15 cellular contexts compared by ENCODE assay signal in genomic region chr1:39003464-39003752, GRCh38. TPM values are rescaled to one million over a fixed set of nuclear protein-coding genes. Genes with fewer than 3 reads are reported as not detected.
DNase-seq lines count a peak whose midpoint lies in the region; ATAC-seq and TF ChIP-seq lines count a peak whose summit lies in the region.
"Had no signal": no experiment of that assay in that cellular context is flagged by ENCODE, and none has a peak within 500 bp of the region (broad histone marks: within the 10 kb centered on the region; RNA-seq: fewer than 3 reads in every experiment).

No MANE protein-coding gene starts in this region.

- intact Hi-C loops in Right ventricle myocardium inferior (cut with DNase I): no loop called here

- H3K27me3 ChIP-seq in cardiac muscle cell (no peaks in the 10 kb centered on the region), Karpas-422 (ENCODE audit: low read length) (no peaks in the 10 kb centered on the region), subcutaneous abdominal adipose tissue (ENCODE audit: control insufficient read depth in 5 of 5, insufficient read depth in 4 of 5, low read length in 5 of 5) (no peaks in the 10 kb centered on the region), HAP-1 (ENCODE audit: low read depth) (no peaks in the 10 kb centered on the region)
- H3K27me3 ChIP-seq: thyroid gland had no signal

- no peak overlapping the region for H3K9ac ChIP-seq in Karpas-422 (ENCODE audit: low read length)
- H3K9ac ChIP-seq in subcutaneous abdominal adipose tissue (ENCODE audit: low read length in 5 of 5): peak overlapping the region in 4 of 5 donors; percentile 45 to 79 (median 63)

- in situ Hi-C loops in HAP-1 (cut with MboI; ENCODE audit: low sequenced_read_pairs): no loop called here

- no peak overlapping the region for H3K4me2 ChIP-seq in Karpas-422 (ENCODE audit: low read depth, low read length, poor library complexity, severe bottlenecking)

- H3K27ac ChIP-seq in cardiac muscle cell (peak overlapping the region; percentile 63), Karpas-422 (ENCODE audit: low read length) (no peak overlapping the region), epithelial cell of prostate (peak overlapping the region; percentile 32), subcutaneous abdominal adipose tissue (ENCODE audit: low read depth, low read length) (peak overlapping the region; percentile 93)
- H3K27ac ChIP-seq: thyroid gland had no signal

- peaks cover 6% of the 10 kb centered on the region for H4K20me1 ChIP-seq in Karpas-422 (ENCODE audit: insufficient read depth, low read depth, low read length)

- DNase-seq in cardiac muscle cell (ENCODE audit: low read depth in 1 of 2, low spot score in 1 of 2) (no peak), Right ventricle myocardium inferior (ENCODE audit: missing footprints) (no peak), Karpas-422 (peak; percentile 10), epithelial cell of prostate (ENCODE audit: low read depth, low spot score) (no peak), midbrain (lab: John Stamatoyannopoulos, UW) (no peak), HAP-1 (ENCODE audit: low spot score in 2 of 2) (no peak)
- DNase-seq: aorta, COR-L47, DND-41, NCI-H524, retina, SHP77, T-cell, thyroid gland had no signal

- ATAC-seq in Right ventricle myocardium inferior: no peak
- ATAC-seq: T-cell had no signal

- no peak overlapping the region for H3K4me3 ChIP-seq in cardiac muscle cell
- no peak overlapping the region for H3K4me3 ChIP-seq in Karpas-422 (ENCODE audit: low read length)
- H3K4me3 ChIP-seq in subcutaneous abdominal adipose tissue (ENCODE audit: low read depth in 1 of 5, low read length in 5 of 5): no peak overlapping the region
- H3K4me3 ChIP-seq in HAP-1: no peak overlapping the region
- H3K4me3 ChIP-seq: thyroid gland had no signal

- H3K9me3 ChIP-seq in cardiac muscle cell (ENCODE audit: low read depth) (no peaks in the 10 kb centered on the region), Karpas-422 (ENCODE audit: low read length) (no peaks in the 10 kb centered on the region), subcutaneous abdominal adipose tissue (ENCODE audit: control insufficient read depth in 5 of 5, low read length in 5 of 5) (no peaks in the 10 kb centered on the region), HAP-1 (no peaks in the 10 kb centered on the region)
- H3K9me3 ChIP-seq: thyroid gland had no signal

- no peak overlapping the region for H2AFZ ChIP-seq in Karpas-422 (ENCODE audit: low read length)

- H3K36me3 ChIP-seq in cardiac muscle cell (peaks cover 88% of the 10 kb centered on the region), Karpas-422 (ENCODE audit: insufficient read depth, low read length) (peaks cover 77% of the 10 kb centered on the region), subcutaneous abdominal adipose tissue (ENCODE audit: control insufficient read depth in 5 of 5, insufficient read depth in 5 of 5, low read length in 5 of 5) (peaks cover 47 to 87% (median 62%) of the 10 kb centered on the region in 5 donors), HAP-1 (replicated peaks) (peaks cover 86% of the 10 kb centered on the region)

- peaks cover 24% of the 10 kb centered on the region for H3K79me2 ChIP-seq in Karpas-422 (ENCODE audit: low read length)

- no peaks in the 10 kb centered on the region for H3K9me2 ChIP-seq in Karpas-422 (replicated peaks; ENCODE audit: insufficient read depth, low read length)

- no peak for TF ChIP-seq CTCF in cardiac muscle cell (IDR thresholded peaks at IDR 0.05; ENCODE audit: low read depth, low read length)

- H3K4me1 ChIP-seq in cardiac muscle cell (ENCODE audit: low read depth) (no peaks in the 10 kb centered on the region), Karpas-422 (ENCODE audit: low read length) (no peaks in the 10 kb centered on the region), subcutaneous abdominal adipose tissue (ENCODE audit: control insufficient read depth in 5 of 5, insufficient read depth in 5 of 5, low read length in 5 of 5) (peaks cover 0 to 23% (median 11%) of the 10 kb centered on the region in 5 donors), HAP-1 (peaks cover 24% of the 10 kb centered on the region)
- H3K4me1 ChIP-seq: thyroid gland had no signal

RNA-seq across cellular contexts. Expression of gene AKIRIN1, which starts 12.3 kb away (rescaled TPM):
- 93.6 and 125 TPM in 2 replicates for total RNA-seq in cardiac muscle cell
- polyA plus RNA-seq in cardiac muscle cell: 124 and 138 TPM in 2 replicates
- total RNA-seq in Right ventricle myocardium inferior: 65.7 TPM
- 81.3 and 131 TPM in 2 replicates for total RNA-seq in Karpas-422 (2014; rRNA removed; shearing (Covaris generic); ENCODE audit: low replicate concordance)

RNA-seq across cellular contexts. Expression of gene NDUFS5, which starts 22.7 kb away (rescaled TPM):
- total RNA-seq in cardiac muscle cell: 978 and 1,045 TPM in 2 replicates
- 921 and 1,004 TPM in 2 replicates for polyA plus RNA-seq in cardiac muscle cell
- total RNA-seq in Right ventricle myocardium inferior: 776 TPM
- 259 and 372 TPM in 2 replicates for total RNA-seq in Karpas-422 (2014; rRNA removed; shearing (Covaris generic); ENCODE audit: low replicate concordance)
